Comparison of ENCODE assay signal across 19 cellular contexts in the genomic region with DNA sequence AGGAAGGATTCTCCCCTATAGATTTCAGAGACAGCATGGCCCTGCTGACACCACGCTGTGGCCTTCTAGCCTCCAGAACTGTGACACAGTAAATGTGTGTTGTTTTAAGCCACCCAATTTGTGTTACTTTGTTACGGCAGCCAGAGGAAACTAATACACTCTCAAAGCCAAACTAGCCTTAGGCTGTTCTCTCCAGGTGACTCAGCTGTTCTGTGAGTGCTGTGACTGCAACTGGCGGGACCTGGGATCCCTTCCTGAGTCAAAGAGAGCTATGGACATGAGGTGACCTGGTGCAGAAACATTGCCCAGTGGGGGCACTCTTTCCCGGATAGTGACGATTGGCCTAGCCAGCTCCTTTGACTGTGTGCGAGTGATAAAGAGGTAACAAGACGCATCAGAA. TPM values are rescaled to one million over a fixed set of nuclear protein-coding genes. Genes with fewer than 3 reads are reported as not detected.
"Had no signal": no experiment of that assay in that cellular context is flagged by ENCODE, and none has a peak within 500 bp of the region (broad histone marks: within the 10 kb centered on the region; RNA-seq: fewer than 3 reads in every experiment).

No MANE protein-coding gene starts in this region.

- H3K4me3 ChIP-seq: esophagus squamous epithelium, smooth muscle cell, tibial nerve, vagina had no signal

- H3K9me3 ChIP-seq: esophagus squamous epithelium, tibial nerve, vagina had no signal

- H3K36me3 ChIP-seq: brain microvascular endothelial cell, vagina had no signal

- DNase-seq: activated CD4-positive, alpha-beta T cell treated with anti-CD3 and anti-CD28 coated beads, Interleukin-2, amount 50 U/mL, for 4 hours; activated CD4-positive, CD25-positive, alpha-beta regulatory T cell treated with anti-CD3 and anti-CD28 coated beads, Interleukin-2, amount 50 U/mL, for 72 hours; activated CD8-positive, alpha-beta memory T cell treated with anti-CD3 and anti-CD28 coated beads, Interleukin-2, amount 10 ng/mL, durations not matched to agents 7 days and 5 days; activated effector memory CD4-positive, alpha-beta T cell treated with anti-CD3 and anti-CD28 coated beads, Interleukin-2, amount 50 U/mL, for 16 hours; activated T-cell treated with anti-CD3 and anti-CD28 coated beads, Interleukin-2, amount 50 U/mL, for 24 hours; brain microvascular endothelial cell; esophagus squamous epithelium; foreskin fibroblast; head of caudate nucleus; right cardiac atrium had no signal

- H3K4me2 ChIP-seq: smooth muscle cell had no signal

- H3K4me1 ChIP-seq: tibial nerve, vagina had no signal

- ATAC-seq: activated CD8-positive, alpha-beta memory T cell treated with anti-CD3 and anti-CD28 coated beads, Interleukin-2, amount 10 ng/mL, durations not matched to agents 7 days and 5 days; right cardiac atrium had no signal

- H3K27me3 ChIP-seq: brain microvascular endothelial cell, esophagus squamous epithelium, tibial nerve, vagina had no signal

- H3K27ac ChIP-seq: brain microvascular endothelial cell, esophagus squamous epithelium, tibial nerve, vagina had no signal

RNA-seq across cellular contexts. Expression of gene MLANA, which starts 14.0 kb away (rescaled TPM):
- total RNA-seq: activated CD8-positive, alpha-beta memory T cell treated with anti-CD3 and anti-CD28 coated beads, Interleukin-2, amount 10 ng/mL, durations not matched to agents 7 days and 5 days; cerebellum; dermis microvascular lymphatic vessel endothelial cell; esophagus squamous epithelium; kidney epithelial cell; mesothelial cell of epicardium; posterior vena cava; right cardiac atrium; smooth muscle cell; subcutaneous adipose tissue; tibial nerve; vagina had no signal
- polyA plus RNA-seq: right cardiac atrium, smooth muscle cell had no signal
